Comparison of ENCODE assay signal across 17 cellular contexts in genomic region chr2:8569332-8569930, GRCh38.
"Had no signal": no experiment of that assay in that cellular context is flagged by ENCODE, and none has a peak within 500 bp of the region (broad histone marks: within the 10 kb centered on the region; RNA-seq: fewer than 3 reads in every experiment).

No MANE protein-coding gene starts in this region.

- DNase-seq: activated CD4-positive, alpha-beta T cell treated with anti-CD3 and anti-CD28 coated beads, Interleukin-2, amount 50 U/mL, for 48 hours; activated effector memory CD4-positive, alpha-beta T cell treated with Interleukin-2 at 50 U/mL for 16 hours; activated T-cell treated with anti-CD3 and anti-CD28 coated beads, Interleukin-2, amount 50 U/mL, for 4 hours; effector CD8-positive, alpha-beta T cell; foreskin fibroblast; hippocampal formation; kidney glomerular epithelial cell; pancreas; stimulated activated CD4-positive, alpha-beta T cell treated with anti-CD3 and anti-CD28 coated beads, Interleukin-12 subunit alpha, Interleukin-12 subunit beta, amount 100 ng/mL, for 4 hours; stimulated activated CD4-positive, alpha-beta T cell treated with anti-CD3 and anti-CD28 coated beads, Interleukin-2, amount 100 ng/mL, for 24 hours; T-helper 9 cell; uterus had no signal

- H3K36me3 ChIP-seq: adrenal gland, neural progenitor cell, pancreas, thyroid gland, uterus had no signal

- H3K4me1 ChIP-seq: uterus had no signal

- H3K27me3 Mint-ChIP-seq: activated naive CD4-positive, alpha-beta T cell treated with anti-CD3 and anti-CD28 coated beads, Interleukin-2, amount 50 U/mL, for 24 hours had no signal

- H3K27me3 ChIP-seq: adrenal gland, neural progenitor cell, pancreas, thyroid gland, uterus had no signal

- H3K4me3 ChIP-seq: adrenal gland, neural progenitor cell, pancreas, thyroid gland, uterus had no signal

- ATAC-seq: activated CD4-positive, CD25-positive, alpha-beta regulatory T cell treated with anti-CD3 and anti-CD28 coated beads, Interleukin-2, amount 50 U/mL, for 24 hours; activated T-cell treated with anti-CD3 and anti-CD28 coated beads, Interleukin-2, amount 50 U/mL, for 4 hours; pancreas had no signal

- H3K36me3 Mint-ChIP-seq: activated naive CD4-positive, alpha-beta T cell treated with anti-CD3 and anti-CD28 coated beads, Interleukin-2, amount 50 U/mL, for 24 hours had no signal

- H3K27ac ChIP-seq: adrenal gland, neural progenitor cell, pancreas, uterus had no signal

- H3K4me3 Mint-ChIP-seq: activated naive CD4-positive, alpha-beta T cell treated with anti-CD3 and anti-CD28 coated beads, Interleukin-2, amount 50 U/mL, for 24 hours; activated T-cell treated with anti-CD3 and anti-CD28 coated beads, Interleukin-2, amount 50 U/mL, for 4 hours; neural progenitor cell had no signal

- H3K9me3 Mint-ChIP-seq: activated naive CD4-positive, alpha-beta T cell treated with anti-CD3 and anti-CD28 coated beads, Interleukin-2, amount 50 U/mL, for 24 hours; activated T-cell treated with anti-CD3 and anti-CD28 coated beads, Interleukin-2, amount 50 U/mL, for 4 hours had no signal

- H3K27ac Mint-ChIP-seq: activated naive CD4-positive, alpha-beta T cell treated with anti-CD3 and anti-CD28 coated beads, Interleukin-2, amount 50 U/mL, for 24 hours; neural progenitor cell had no signal

- H3K9ac ChIP-seq: neural progenitor cell had no signal

- H3K9me3 ChIP-seq: adrenal gland, pancreas, thyroid gland, uterus had no signal
